10 cellular contexts compared by ENCODE assay signal in the genomic region with DNA sequence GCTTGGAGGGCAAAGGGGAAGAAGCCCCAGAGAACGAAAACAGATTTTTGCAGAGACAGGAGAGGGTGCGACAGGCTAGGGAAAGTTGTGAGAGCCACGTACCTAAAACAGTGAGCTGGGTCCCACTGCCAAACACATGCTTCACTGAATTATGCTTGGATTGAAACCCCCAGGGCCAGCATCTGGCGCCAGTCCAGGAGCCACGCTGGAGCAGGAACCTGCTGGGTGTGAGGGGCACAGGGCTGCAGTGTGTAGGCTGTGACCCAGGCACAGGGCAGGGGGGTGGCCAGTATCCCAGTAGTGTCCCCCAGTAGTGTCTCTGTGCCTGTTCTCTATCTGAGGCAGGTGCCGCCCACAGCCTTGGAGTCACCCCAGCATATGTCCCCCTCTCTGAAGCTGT. TPM values are rescaled to one million over a fixed set of nuclear protein-coding genes. Genes with fewer than 3 reads are reported as not detected.
"Had no signal": no experiment of that assay in that cellular context is flagged by ENCODE, and none has a peak within 500 bp of the region (broad histone marks: within the 10 kb centered on the region; RNA-seq: fewer than 3 reads in every experiment).

No MANE protein-coding gene starts in this region.

RNA-seq across cellular contexts. Expression of gene DRICH1, which starts 8.1 kb away (rescaled TPM):
- total RNA-seq: neural crest cell, right atrium auricular region had no signal
- polyA plus RNA-seq: immature natural killer cell; naive thymus-derived CD8-positive, alpha-beta T cell had no signal

RNA-seq across cellular contexts. Expression of gene RGL4, which starts 50.6 kb away (rescaled TPM):
- total RNA-seq: left colon, neural crest cell, occipital lobe, osteocyte, pulmonary artery endothelial cell, renal cortical epithelial cell, right atrium auricular region, sigmoid colon had no signal
